In the genomic region with DNA sequence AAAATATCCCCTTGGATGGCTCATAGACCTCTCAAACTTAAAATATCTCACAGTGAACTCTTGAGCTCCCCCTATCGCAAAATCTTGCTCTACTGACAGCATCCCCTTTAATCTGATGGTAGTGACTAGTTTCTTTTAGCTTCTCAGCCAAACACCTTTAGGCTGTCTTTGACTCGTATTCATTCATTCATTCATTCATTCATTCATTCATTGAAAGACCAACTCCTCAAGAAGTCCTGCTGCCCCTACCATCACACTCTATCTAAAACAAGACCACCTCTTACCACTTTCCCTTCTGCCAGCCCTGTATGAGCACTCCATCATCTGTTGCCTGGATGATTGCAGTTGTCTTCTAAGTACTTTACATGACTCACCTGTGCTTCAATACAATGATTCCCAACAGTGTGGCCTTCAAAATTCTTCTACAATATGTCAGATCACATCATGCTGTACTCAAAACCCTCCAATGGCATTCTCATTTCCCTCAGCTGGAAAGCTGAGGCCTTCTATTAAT, we compare ENCODE assay signal across 9 cellular contexts. TPM values are rescaled to one million over a fixed set of nuclear protein-coding genes. Genes with fewer than 3 reads are reported as not detected.
DNase-seq lines count a peak whose midpoint lies in the region; TF ChIP-seq lines count a peak whose summit lies in the region.
"Had no signal": no experiment of that assay in that cellular context is flagged by ENCODE, and none has a peak within 500 bp of the region (broad histone marks: within the 10 kb centered on the region; RNA-seq: fewer than 3 reads in every experiment).

No MANE protein-coding gene starts in this region.

- no peak overlapping the region for H2AFZ ChIP-seq in mammary epithelial cell (ENCODE audit: low read depth, low read length)

- H3K36me3 Mint-ChIP-seq in neural crest cell (ENCODE audit: low read depth): no peaks in the 10 kb centered on the region

- intact Hi-C loops in mammary epithelial cell (cut with micrococcal nuclease): loop anchor here (1.0 to 2.0 kb wide), 3 partner anchors 29 to 87 kb away; no protein-coding TSS in a partner anchor

- dilution Hi-C loops in mammary epithelial cell (cut with HindIII; ENCODE audit: low sequenced_read_pairs): loop anchor here (5.0 kb wide), 1 partner anchor 44 kb away; no protein-coding TSS in a partner anchor

- no peak overlapping the region for H3K27ac Mint-ChIP-seq in neural crest cell (ENCODE audit: unreplicated experiment)

- WGBS in mammary epithelial cell (ENCODE audit: low coverage, missing lambda C conversion rate): 42% methylated on average over 2 of the region's 2 CpGs

- H3K9ac ChIP-seq in mammary epithelial cell (ENCODE audit: insufficient read depth, low read length): peak overlapping the region; percentile 8

- peak overlapping the region; percentile 41 for H3K4me2 ChIP-seq in mammary epithelial cell (ENCODE audit: insufficient read depth, low read depth, low read length)

- no peaks in the 10 kb centered on the region for H3K9me3 Mint-ChIP-seq in neural crest cell

- peak; percentile 24 for DNase-seq in DMS 273 (lab: John Stamatoyannopoulos, UW; ENCODE audit: unreplicated experiment)
- no peak for DNase-seq in DMS 273 treated with DMSO at 0.1 percent for 48 hours (lab: John Stamatoyannopoulos, UW)
- DNase-seq in Jurkat, Clone E6-1 (ENCODE audit: low read depth, low spot score): peak; percentile 36
- peak; percentile 96 for DNase-seq in mammary epithelial cell
- peak; percentile 5 for DNase-seq in neural crest cell (ENCODE audit: low read depth, low spot score)
- DNase-seq in stimulated activated naive CD4-positive, alpha-beta T cell (lab: John Stamatoyannopoulos, UW): no peak
- DNase-seq in anterior cingulate cortex (lab: John Stamatoyannopoulos, UW): no peak
- no peak for DNase-seq in amniotic stem cell (lab: John Stamatoyannopoulos, UW)

- in situ Hi-C loops in mammary epithelial cell (cut with MboI; ENCODE audit: low sequenced_read_pairs in 2 of 2): loop anchor here in 1 of 2 donors (5.0 kb wide), 1 partner anchor 44 kb away; no protein-coding TSS in a partner anchor

- peaks cover 4% of the 10 kb centered on the region for H3K36me3 ChIP-seq in mammary epithelial cell (ENCODE audit: insufficient read depth, low read length)

- peak; percentile 36 to 48 for TF ChIP-seq CTCF in mammary epithelial cell (conservative IDR thresholded peaks at IDR 0.05 in 1 of 2, IDR thresholded peaks at IDR 0.05 in 1 of 2; ENCODE audit: extremely low read depth in 1 of 2, insufficient read depth in 1 of 2, low read depth in 1 of 2, low read length in 2 of 2)
- peak; percentile 55 for TF ChIP-seq CTCF in neural crest cell (conservative IDR thresholded peaks at IDR 0.05)

- H3K27me3 ChIP-seq in mammary epithelial cell (ENCODE audit: insufficient read depth, low read length): no peaks in the 10 kb centered on the region

- H3K4me1 Mint-ChIP-seq in neural crest cell: no peaks in the 10 kb centered on the region

- CTCF ChIA-PET in mammary epithelial cell (lab: Charles Lee; ENCODE audit: low non-redundant PET): interaction anchor here (0.6 to 1.4 kb wide), 3 partner anchors 30 to 88 kb away, joined by 3 to 9 read pairs (median 3); no protein-coding TSS in a partner anchor

- peaks cover 57% of the 10 kb centered on the region for H3K79me2 ChIP-seq in mammary epithelial cell (ENCODE audit: insufficient read depth, low read length)

- no peak overlapping the region for H3K4me3 Mint-ChIP-seq in neural crest cell

- H3K27me3 Mint-ChIP-seq in neural crest cell (ENCODE audit: low read depth): no peaks in the 10 kb centered on the region

- H4K20me1 ChIP-seq in mammary epithelial cell (ENCODE audit: insufficient read depth, low read length): no peaks in the 10 kb centered on the region

- peak overlapping the region; percentile 96 for H3K27ac ChIP-seq in mammary epithelial cell (ENCODE audit: insufficient read depth, low read depth, low read length)
- H3K27ac ChIP-seq: SK-N-MC had no signal

- peaks cover 77% of the 10 kb centered on the region for H3K4me1 ChIP-seq in mammary epithelial cell (ENCODE audit: insufficient read depth, low read length)

- H3K4me3 ChIP-seq in Jurkat, Clone E6-1 (ENCODE audit: low read length): no peak overlapping the region
- H3K4me3 ChIP-seq in mammary epithelial cell (replicated peaks in 1 of 3; ENCODE audit: insufficient read depth in 1 of 3, low read depth in 2 of 3, low read length in 3 of 3): no peak overlapping the region
- H3K4me3 ChIP-seq: SK-N-MC had no signal

- no TSS peak for BruUV-seq in mammary epithelial cell (replicated peaks; lab: Mats Ljungman, UMichigan)

- H3K9me3 ChIP-seq in mammary epithelial cell (replicated peaks; ENCODE audit: insufficient read depth, low read length): no peaks in the 10 kb centered on the region

RNA-seq across cellular contexts. Expression of a gene that starts 46.8 kb away (rescaled TPM):
- 1.0 TPM for polyA plus RNA-seq in Jurkat, Clone E6-1 (2012; ENCODE audit: insufficient read depth, insufficient read length)
- total RNA-seq in mammary epithelial cell (100 to 1,000 TPM; 191 to 204 TPM), neural crest cell (1.7 and 2.0 TPM in 2 replicates)
- polyA plus RNA-seq in mammary epithelial cell: 86.5 TPM
- 266 TPM for polyA minus RNA-seq in mammary epithelial cell

Comparison
In these comparisons a context has a peak if more than half of its experiments do, and no peak if none do; other contexts are left out.
1. DNase-seq: peak in DMS 273 (single experiment), Jurkat, Clone E6-1 (single experiment), mammary epithelial cell (single experiment) and neural crest cell (single experiment); none in DMS 273 treated with DMSO at 0.1 percent for 48 hours (single experiment), stimulated activated naive CD4-positive, alpha-beta T cell (0 of 6), anterior cingulate cortex (0 of 58) and amniotic stem cell (single experiment).
2. RNA of a gene that starts 46.8 kb away (total RNA-seq): 191 to 204 TPM in mammary epithelial cell; 1.7 to 2.0 TPM in neural crest cell; every median in the first group is over 10 times any median in the second.